ENCODE assay signal across 8 cellular contexts in genomic region chr3:187750041-187750512, GRCh38. TPM values are rescaled to one million over a fixed set of nuclear protein-coding genes. Genes with fewer than 3 reads are reported as not detected.
DNase-seq lines count a peak whose midpoint lies in the region.

No MANE protein-coding gene starts in this region.

- H3K9me3 ChIP-seq in BLaER1 treated with 17β-estradiol and CSF1 and Interleukin-3, amounts not matched to agents 10 nM and 100 nM (replicated peaks in 1 of 11), result no peaks in the 10 kb centered on the region

- peak overlapping the region; percentile 5 to 55 (median 40); a peak in 18 of 20 replicates for H3K4me3 ChIP-seq in BLaER1 treated with 17β-estradiol and CSF1 and Interleukin-3, amounts not matched to agents 10 nM and 100 nM

- peak overlapping the region; percentile 86 to 99 (median 94) for H3K4me2 ChIP-seq in BLaER1 treated with 17β-estradiol and CSF1 and Interleukin-3, amounts not matched to agents 10 nM and 100 nM

- H3K4me1 ChIP-seq in BLaER1 treated with 17β-estradiol and CSF1 and Interleukin-3, amounts not matched to agents 10 nM and 100 nM, result peaks cover 49 to 53% (median 52%) of the 10 kb centered on the region in 10 experiments

- H3K27me3 ChIP-seq in BLaER1 treated with 17β-estradiol and CSF1 and Interleukin-3, amounts not matched to agents 10 nM and 100 nM, result no peaks in the 10 kb centered on the region

- peak overlapping the region; percentile 43 to 100 (median 99); a peak in 21 of 22 replicates for H3K27ac ChIP-seq in BLaER1 treated with 17β-estradiol and CSF1 and Interleukin-3, amounts not matched to agents 10 nM and 100 nM

- DNase-seq in NCI-H1105 (lab: John Stamatoyannopoulos, UW), result peak; percentile 91
- DNase-seq in T47D (ENCODE audit: low read depth in 1 of 2, low spot score in 1 of 2), result peak; percentile 64 to 100
- peak; percentile 52 to 84 for DNase-seq in lung microvascular endothelial cell (ENCODE audit: low read depth in 2 of 2)
- DNase-seq in OCI-M2 (lab: John Stamatoyannopoulos, UW; ENCODE audit: unreplicated experiment), result no peak
- no peak for DNase-seq in activated CD8-positive, alpha-beta memory T cell treated with anti-CD3 and anti-CD28 coated beads, Interleukin-2, amount 50 U/mL, for 48 hours
- DNase-seq in AG20443 (ENCODE audit: low spot score), result no peak
- DNase-seq in GF-D8 (lab: John Stamatoyannopoulos, UW), result no peak

- in situ Hi-C loops in T47D (cut with HindIII; ENCODE audit: low pct_unique_long_range_greater_than_20kb, low sequenced_read_pairs), result no loop called here

- H3K36me3 ChIP-seq in BLaER1 treated with 17β-estradiol and CSF1 and Interleukin-3, amounts not matched to agents 10 nM and 100 nM, result no peaks in the 10 kb centered on the region

- H3K9ac ChIP-seq in BLaER1 treated with 17β-estradiol and CSF1 and Interleukin-3, amounts not matched to agents 10 nM and 100 nM, result peak overlapping the region; percentile 28 to 99 (median 67)

- H4K20me1 ChIP-seq in BLaER1 treated with 17β-estradiol and CSF1 and Interleukin-3, amounts not matched to agents 10 nM and 100 nM, result no peaks in the 10 kb centered on the region

RNA-seq across cellular contexts. Expression of gene BCL6, which starts 4.8 kb away (rescaled TPM):
- 1.5 and 1.8 TPM in 2 replicates for total RNA-seq in lung microvascular endothelial cell

RNA-seq across cellular contexts. Expression of gene RTP2, which starts 47.7 kb away (rescaled TPM):
- total RNA-seq in lung microvascular endothelial cell, result not detected in 2 replicates

Comparison
In these comparisons a context has a peak if more than half of its experiments do, and no peak if none do; other contexts are left out.
1. DNase-seq: peak in NCI-H1105 (single experiment), T47D (2 of 2) and lung microvascular endothelial cell (2 of 2); none in OCI-M2 (single experiment), activated CD8-positive, alpha-beta memory T cell treated with anti-CD3 and anti-CD28 coated beads, Interleukin-2, amount 50 U/mL, for 48 hours (single experiment), AG20443 (single experiment) and GF-D8 (single experiment).